Comparison of ENCODE assay signal across 23 cellular contexts in genomic region chr4:40409835-40410234, GRCh38.
DNase-seq lines count a peak whose midpoint lies in the region; ATAC-seq and TF ChIP-seq lines count a peak whose summit lies in the region.
"Had no signal": no experiment of that assay in that cellular context is flagged by ENCODE, and none has a peak within 500 bp of the region (broad histone marks: within the 10 kb centered on the region; RNA-seq: fewer than 3 reads in every experiment).

No MANE protein-coding gene starts in this region.

- no peak overlapping the region for H3K4me2 ChIP-seq in IMR-90 (ENCODE audit: low read depth, low read length)

- dilution Hi-C loops in IMR-90 (cut with HindIII; ENCODE audit: low sequenced_read_pairs, unreplicated experiment): no loop called here

- TF ChIP-seq CTCF in IMR-90 (conservative IDR thresholded peaks at IDR 0.05; ENCODE audit: low read depth, low read length) (no peak), fibroblast of villous mesenchyme (IDR thresholded peaks at IDR 0.05; ENCODE audit: insufficient read depth, low read depth, low read length) (no peak)

- no peak overlapping the region for H2BK120ac ChIP-seq in IMR-90 (ENCODE audit: low read depth, low read length)

- no peak overlapping the region for H2BK5ac ChIP-seq in IMR-90 (ENCODE audit: low read depth, low read length, poor library complexity, severe bottlenecking)

- no peak overlapping the region for H3K14ac ChIP-seq in IMR-90 (replicated peaks; ENCODE audit: low read depth, low read length)

- H3K9me1 ChIP-seq in IMR-90 (ENCODE audit: insufficient read depth, low read length): no peaks in the 10 kb centered on the region

- no peak for TF ChIP-seq RAD21 in IMR-90 (IDR thresholded peaks at IDR 0.05; ENCODE audit: low read length)

- H3K27me3 ChIP-seq in IMR-90 (ENCODE audit: control insufficient read depth, insufficient read depth, low read length): peaks cover 5% of the 10 kb centered on the region
- H3K27me3 ChIP-seq: cardiac muscle cell, right atrium auricular region had no signal

- no peak overlapping the region for H3K9ac ChIP-seq in IMR-90 (ENCODE audit: low read depth, low read length)

- H3K56ac ChIP-seq in IMR-90 (ENCODE audit: extremely low read depth, insufficient read depth, low read length): no peak overlapping the region

- no peak for ATAC-seq in IMR-90 (ENCODE audit: low read depth)
- ATAC-seq: activated CD8-positive, alpha-beta T cell treated with anti-CD3 and anti-CD28 coated beads, Interleukin-2, amount 10 ng/mL, durations not matched to agents 7 days and 5 days; CD8-positive, alpha-beta T cell; heart left ventricle had no signal

- H3K4me3 ChIP-seq in IMR-90 (ENCODE audit: insufficient read depth, low read depth, low read length) (no peak overlapping the region), fibroblast of villous mesenchyme (ENCODE audit: low read depth, low read length) (no peak overlapping the region)
- H3K4me3 ChIP-seq: cardiac muscle cell, heart left ventricle, right atrium auricular region had no signal

- in situ Hi-C loops in IMR-90 (cut with MboI; ENCODE audit: low sequenced_read_pairs): no loop called here
- in situ Hi-C loops in KBM-7 (cut with MboI; ENCODE audit: low pct_unique_long_range_greater_than_20kb, low sequenced_read_pairs): no loop called here

- intact Hi-C loops in IMR-90 (cut with micrococcal nuclease): no loop called here

- H3K27ac ChIP-seq in IMR-90 (ENCODE audit: insufficient read depth, low read length): no peak overlapping the region
- H3K27ac ChIP-seq: cardiac muscle cell, heart left ventricle, right atrium auricular region, WERI-Rb-1 had no signal

- H3K36me3 ChIP-seq in IMR-90 (ENCODE audit: control insufficient read depth, insufficient read depth, low read length): no peaks in the 10 kb centered on the region
- H3K36me3 ChIP-seq: cardiac muscle cell, heart left ventricle, right atrium auricular region, WERI-Rb-1 had no signal

- H4K5ac ChIP-seq in IMR-90 (ENCODE audit: low read depth, low read length): no peak overlapping the region

- CTCF ChIA-PET in IMR-90 (lab: Yijun Ruan, JAX): no interaction called here

- no TSS peak for BruUV-seq in IMR-90 (replicated peaks; lab: Mats Ljungman, UMichigan)

- DNase-seq in EH (ENCODE audit: low read depth): peak; percentile 51
- DNase-seq in IMR-90: peak; percentile 38
- DNase-seq in astrocyte of the hippocampus (ENCODE audit: low read depth, low spot score): peak; percentile 26
- DNase-seq in fibroblast of villous mesenchyme (ENCODE audit: low read depth): peak; percentile 42
- DNase-seq in activated T-cell treated with anti-CD3 and anti-CD28 coated beads, Interleukin-2, amount 50 U/mL, for 1 hour: no peak
- DNase-seq in NCI-H526 treated with DMSO at 0.1 percent for 48 hours (lab: John Stamatoyannopoulos, UW): no peak
- DNase-seq in stimulated activated CD4-positive, alpha-beta T cell treated with anti-CD3 and anti-CD28 coated beads, Interleukin-4, amount 100 ng/mL, for 4 hours: no peak
- no peak for DNase-seq in KBM-7
- DNase-seq: activated CD8-positive, alpha-beta T cell treated with anti-CD3 and anti-CD28 coated beads, Interleukin-2, amount 10 ng/mL, durations not matched to agents 7 days and 5 days; activated T-cell treated with anti-CD3 and anti-CD28 coated beads, Interleukin-2, amount 50 U/mL, for 4 hours; CD8-positive, alpha-beta T cell; DMS53; erythroblast; heart left ventricle; Karpas-422; NCI-H1417; NCI-H2107; NCI-H69; nucleus accumbens; stimulated activated CD4-positive, alpha-beta T cell treated with anti-CD3 and anti-CD28 coated beads, Interleukin-15, amount 100 ng/mL, for 24 hours; WERI-Rb-1 had no signal

- no CpG with 5 or more reads among the region's 1 CpG for WGBS in IMR-90 (ENCODE audit: extremely low coverage in 2 of 2, insufficient read length in 1 of 2), 2 experiments

- H3K79me1 ChIP-seq in IMR-90 (ENCODE audit: low read depth in 1 of 2, low read length in 2 of 2): no peaks in the 10 kb centered on the region

- no peak overlapping the region for H2AFZ ChIP-seq in IMR-90 (replicated peaks; ENCODE audit: low read length, poor library complexity)

- no peak overlapping the region for H2BK15ac ChIP-seq in IMR-90 (ENCODE audit: low read depth, low read length)

- H2BK20ac ChIP-seq in IMR-90 (ENCODE audit: low read depth, low read length): no peak overlapping the region

- H3K23ac ChIP-seq in IMR-90 (ENCODE audit: low read depth, low read length): no peak overlapping the region

- peaks cover 3% of the 10 kb centered on the region; the same call in 1 of the 2 replicates for H3K9me3 ChIP-seq in IMR-90 (ENCODE audit: control insufficient read depth, insufficient read depth, low read length)
- H3K9me3 ChIP-seq: right atrium auricular region had no signal

- no peak overlapping the region for H3K18ac ChIP-seq in IMR-90 (ENCODE audit: low read depth, low read length)

- no peak overlapping the region for H4K8ac ChIP-seq in IMR-90 (ENCODE audit: low read depth in 2 of 2, low read length in 2 of 2)

- H4K91ac ChIP-seq in IMR-90 (ENCODE audit: insufficient read depth, low read depth, low read length): no peak overlapping the region

- TF ChIP-seq POLR2A in IMR-90 (IDR thresholded peaks at IDR 0.05; ENCODE audit: low read depth, low read length): no peak

- H3K4ac ChIP-seq in IMR-90 (ENCODE audit: low read depth, low read length): no peak overlapping the region

- H2AK9ac ChIP-seq in IMR-90 (replicated peaks; ENCODE audit: low read depth, low read length, poor library complexity): no peak overlapping the region

- POLR2A ChIA-PET in IMR-90 (lab: Charles Lee; ENCODE audit: unreplicated experiment): no interaction called here

- H3K4me1 ChIP-seq in IMR-90 (ENCODE audit: control insufficient read depth, insufficient read depth, low read length): no peaks in the 10 kb centered on the region
- H3K4me1 ChIP-seq: heart left ventricle, right atrium auricular region had no signal

- H2AK5ac ChIP-seq in IMR-90 (ENCODE audit: low read depth, low read length): no peak overlapping the region

- H4K20me1 ChIP-seq in IMR-90 (ENCODE audit: insufficient read depth, low read length): no peaks in the 10 kb centered on the region

TF ChIP-seq in IMR-90, 13 proteins besides CTCF, POLR2A, EP300 and RAD21:
- TF ChIP-seq RFX5 (IDR thresholded peaks at IDR 0.05; ENCODE audit: low read depth, low read length): no peak

Comparison
In these comparisons a context has a peak if more than half of its experiments do, and no peak if none do; other contexts are left out.
1. DNase-seq: peak in EH (single experiment), IMR-90 (single experiment), astrocyte of the hippocampus (single experiment) and fibroblast of villous mesenchyme (single experiment); none in activated T-cell treated with anti-CD3 and anti-CD28 coated beads, Interleukin-2, amount 50 U/mL, for 1 hour (single experiment), NCI-H526 treated with DMSO at 0.1 percent for 48 hours (single experiment), stimulated activated CD4-positive, alpha-beta T cell treated with anti-CD3 and anti-CD28 coated beads, Interleukin-4, amount 100 ng/mL, for 4 hours (0 of 2) and KBM-7 (single experiment).